13 cellular contexts compared by ENCODE assay signal in the genomic region with DNA sequence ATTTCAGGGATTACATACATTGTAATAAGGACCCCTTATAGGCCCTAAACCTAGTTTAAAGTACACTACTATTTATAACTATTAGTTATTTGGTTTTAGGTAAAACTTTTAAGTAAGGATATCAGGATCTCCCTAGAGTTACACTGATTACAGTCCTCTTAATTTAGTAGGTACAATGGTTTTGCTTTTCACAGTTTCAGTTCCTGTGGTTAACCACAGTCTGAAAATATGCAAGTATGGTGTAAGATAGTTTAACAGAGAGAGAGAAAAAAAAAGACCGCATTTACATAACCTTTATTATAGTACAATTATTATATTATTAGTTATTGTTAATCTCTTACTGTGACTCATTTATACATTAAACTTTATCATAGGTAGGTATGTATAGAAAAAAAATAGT.
DNase-seq lines count a peak whose midpoint lies in the region; ATAC-seq and TF ChIP-seq lines count a peak whose summit lies in the region.
"Had no signal": no experiment of that assay in that cellular context is flagged by ENCODE, and none has a peak within 500 bp of the region (broad histone marks: within the 10 kb centered on the region; RNA-seq: fewer than 3 reads in every experiment).

No MANE protein-coding gene starts in this region.

- TF ChIP-seq CTCF in dorsolateral prefrontal cortex (IDR thresholded peaks at IDR 0.05 in 54 of 56, conservative IDR thresholded peaks at IDR 0.05 in 2 of 56; ENCODE audit: low read depth in 1 of 56, partially characterized antibody in 56 of 56), result no peak

- H3K27me3 ChIP-seq in dorsolateral prefrontal cortex, result no peaks in the 10 kb centered on the region
- H3K27me3 ChIP-seq: left lung, Peyer's patch, thyroid gland had no signal

- H3K27ac ChIP-seq in dorsolateral prefrontal cortex, result no peak overlapping the region
- H3K27ac ChIP-seq: left lung, Peyer's patch, thyroid gland had no signal

- no peak overlapping the region for H3K4me3 ChIP-seq in dorsolateral prefrontal cortex
- H3K4me3 ChIP-seq: left lung, Peyer's patch, thyroid gland had no signal

- peak; percentile 83 for ATAC-seq in GM19463 (IDR thresholded peaks at IDR 0.05; ENCODE audit: unreplicated experiment)
- peak; percentile 90 for ATAC-seq in HG02884 (IDR thresholded peaks at IDR 0.05; ENCODE audit: unreplicated experiment)
- ATAC-seq in HG03565 (IDR thresholded peaks at IDR 0.05; ENCODE audit: unreplicated experiment), result peak; percentile 91
- ATAC-seq: left lung had no signal

- DNase-seq in renal cortical epithelial cell (ENCODE audit: low read depth) (peak; percentile 2), dorsolateral prefrontal cortex (no peak), cerebellar nuclear complex (lab: John Stamatoyannopoulos, UW) (no peak), OCI-M2 (lab: John Stamatoyannopoulos, UW; ENCODE audit: unreplicated experiment) (no peak)
- DNase-seq: activated CD4-positive, alpha-beta T cell treated with anti-CD3 and anti-CD28 coated beads, Interleukin-2, amount 10 ng/mL, durations not matched to agents 24 days and 14 days; CD4-positive, alpha-beta memory T cell; head of caudate nucleus; left lung; Peyer's patch; thyroid gland had no signal

- intact Hi-C loops in dorsolateral prefrontal cortex (cut with DNase I), result no loop called here
